ENCODE assay signal across 8 cellular contexts in the genomic region with DNA sequence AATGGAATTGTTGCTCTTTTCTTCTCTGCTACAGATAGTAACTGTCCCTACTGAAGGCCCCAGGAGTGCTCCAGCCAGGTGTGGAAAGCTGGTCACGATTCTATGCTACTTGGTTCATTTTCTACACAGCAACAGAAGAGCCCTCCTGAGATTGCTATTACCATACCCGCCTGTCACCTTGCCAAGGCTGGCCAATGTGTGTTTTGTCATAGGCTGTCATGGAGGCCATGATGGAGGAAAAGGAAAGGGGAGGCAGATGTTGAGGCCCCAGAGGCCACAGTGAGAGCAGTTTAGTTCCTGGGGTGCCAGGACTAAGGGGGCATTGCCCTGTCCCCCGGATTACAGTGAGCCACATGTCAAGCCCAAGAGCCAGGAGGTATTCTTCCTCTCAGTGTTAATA. TPM values are rescaled to one million over a fixed set of nuclear protein-coding genes. Genes with fewer than 3 reads are reported as not detected.
DNase-seq lines count a peak whose midpoint lies in the region; ATAC-seq and TF ChIP-seq lines count a peak whose summit lies in the region.

No MANE protein-coding gene starts in this region.

- no peaks in the 10 kb centered on the region for H3K27me3 Mint-ChIP-seq in CD4-positive, alpha-beta memory T cell
- peaks cover 2% of the 10 kb centered on the region for H3K27me3 Mint-ChIP-seq in endodermal cell (ENCODE audit: insufficient read depth)
- no peaks in the 10 kb centered on the region for H3K27me3 Mint-ChIP-seq in osteocyte (ENCODE audit: unreplicated experiment)

- H3K9me3 Mint-ChIP-seq in CD4-positive, alpha-beta memory T cell = no peaks in the 10 kb centered on the region
- H3K9me3 Mint-ChIP-seq in endodermal cell (no peaks in the 10 kb centered on the region), osteocyte (ENCODE audit: unreplicated experiment) (no peaks in the 10 kb centered on the region)

- H3K27ac Mint-ChIP-seq in CD4-positive, alpha-beta memory T cell = peak overlapping the region in 6 of 7 donors; percentile 48 to 100 (median 84)
- H3K27ac Mint-ChIP-seq in endodermal cell = no peak overlapping the region
- peak overlapping the region; percentile 12 for H3K27ac Mint-ChIP-seq in osteocyte (ENCODE audit: unreplicated experiment)

- TF ChIP-seq CTCF in OCI-LY3 (IDR thresholded peaks at IDR 0.05; ENCODE audit: low read depth, low read length) (no peak), endodermal cell (conservative IDR thresholded peaks at IDR 0.05) (no peak), osteocyte (IDR thresholded peaks at IDR 0.05) (no peak)

- H3K4me1 ChIP-seq in CD4-positive, alpha-beta memory T cell (ENCODE audit: insufficient read depth, low read length) = peaks cover 44% of the 10 kb centered on the region
- H3K4me1 ChIP-seq in OCI-LY3 (ENCODE audit: low read length) = peaks cover 10% of the 10 kb centered on the region
- H3K4me1 ChIP-seq in endodermal cell (ENCODE audit: control insufficient read depth, insufficient read depth, low read length) = peaks cover 8% of the 10 kb centered on the region

- POLR2A ChIA-PET in CD4-positive, alpha-beta memory T cell (lab: Charles Lee; ENCODE audit: partially characterized antibody) = interaction anchor here (0.7 to 10.9 kb wide), 11 partner anchors 9 to 260 kb away, joined by 4 to 240 read pairs (median 7); a partner anchor contains a TSS

- peak overlapping the region; percentile 97 to 100 (median 99) for H3K4me3 Mint-ChIP-seq in CD4-positive, alpha-beta memory T cell
- H3K4me3 Mint-ChIP-seq in endodermal cell (peak overlapping the region; percentile 90), osteocyte (ENCODE audit: unreplicated experiment) (peak overlapping the region; percentile 95)

- ATAC-seq in GM21723 (IDR thresholded peaks at IDR 0.05; ENCODE audit: unreplicated experiment) = no peak

- no peaks in the 10 kb centered on the region for H3K27me3 ChIP-seq in CD4-positive, alpha-beta memory T cell (ENCODE audit: insufficient read depth, low read length)
- H3K27me3 ChIP-seq in OCI-LY3 (ENCODE audit: low read depth, low read length) = no peaks in the 10 kb centered on the region
- no peaks in the 10 kb centered on the region for H3K27me3 ChIP-seq in endodermal cell (ENCODE audit: control insufficient read depth, insufficient read depth, low read length, poor library complexity, severe bottlenecking)

- peaks cover 13% of the 10 kb centered on the region for H3K36me3 ChIP-seq in CD4-positive, alpha-beta memory T cell (ENCODE audit: insufficient read depth, low read length)
- peaks cover 13% of the 10 kb centered on the region for H3K36me3 ChIP-seq in OCI-LY3 (replicated peaks; ENCODE audit: low read depth, low read length)
- peaks cover 30% of the 10 kb centered on the region for H3K36me3 ChIP-seq in endodermal cell (ENCODE audit: control insufficient read depth, insufficient read depth, low read length)

- H3K4me2 ChIP-seq in OCI-LY3 (ENCODE audit: low read length) = peak overlapping the region; percentile 79

- no peaks in the 10 kb centered on the region for H4K20me1 ChIP-seq in OCI-LY3 (ENCODE audit: insufficient read depth, low read length)

- CTCF ChIA-PET in CD4-positive, alpha-beta memory T cell (lab: Charles Lee; ENCODE audit: partially characterized antibody) = interaction anchor here (2.6 kb wide), 1 partner anchor 28 kb away, joined by 12 read pairs; a partner anchor contains a TSS

- H3K27ac ChIP-seq in CD4-positive, alpha-beta memory T cell (ENCODE audit: low read depth, low read length) = peak overlapping the region; percentile 94
- H3K27ac ChIP-seq in OCI-LY3 (ENCODE audit: low read length) (no peak overlapping the region), endodermal cell (ENCODE audit: low read depth, low read length) (no peak overlapping the region)

- H3K36me3 Mint-ChIP-seq in CD4-positive, alpha-beta memory T cell = peaks cover 33 to 56% of the 10 kb centered on the region in 2 donors
- H3K36me3 Mint-ChIP-seq in endodermal cell (ENCODE audit: low read depth) (peaks cover 9% of the 10 kb centered on the region), osteocyte (ENCODE audit: unreplicated experiment) (peaks cover 13% of the 10 kb centered on the region)

- H3K79me2 ChIP-seq in OCI-LY3 (ENCODE audit: low read length) = peaks cover 28% of the 10 kb centered on the region

- H3K9ac ChIP-seq in OCI-LY3 (ENCODE audit: low read length) (peak overlapping the region; percentile 92; the same call in 1 of the 2 replicates), endodermal cell (ENCODE audit: extremely low read depth, low read length, poor library complexity, severe bottlenecking) (no peak overlapping the region)

- H3K9me3 ChIP-seq in CD4-positive, alpha-beta memory T cell (ENCODE audit: control insufficient read depth in 1 of 2, low read length in 2 of 2) = no peaks in the 10 kb centered on the region
- H3K9me3 ChIP-seq in OCI-LY3 (ENCODE audit: insufficient read depth, low read length) = no peaks in the 10 kb centered on the region
- H3K9me3 ChIP-seq in endodermal cell (ENCODE audit: control insufficient read depth, low read length) = no peaks in the 10 kb centered on the region

- peaks cover 30 to 74% (median 56%) of the 10 kb centered on the region in 4 donors for H3K4me1 Mint-ChIP-seq in CD4-positive, alpha-beta memory T cell
- peaks cover 21% of the 10 kb centered on the region for H3K4me1 Mint-ChIP-seq in endodermal cell
- peaks cover 25% of the 10 kb centered on the region for H3K4me1 Mint-ChIP-seq in osteocyte (ENCODE audit: unreplicated experiment)

- DNase-seq in CD4-positive, alpha-beta memory T cell = no peak
- DNase-seq in endodermal cell = no peak
- no peak for DNase-seq in osteocyte (ENCODE audit: extremely low spot score, unreplicated experiment)
- no peak for DNase-seq in SW 1271 (lab: John Stamatoyannopoulos, UW)
- no peak for DNase-seq in T-helper 9 cell
- no peak for DNase-seq in stimulated activated CD8-positive, alpha-beta memory T cell treated with anti-CD3 and anti-CD28 coated beads, Interleukin-4, amount 100 ng/mL, for 48 hours

- 92 to 100% methylated on average over 1 to 3 of the region's 3 CpGs for WGBS in endodermal cell (ENCODE audit: insufficient coverage in 1 of 2, insufficient read length in 1 of 2), 2 experiments

- H3K4me3 ChIP-seq in CD4-positive, alpha-beta memory T cell (ENCODE audit: low read length in 2 of 2) = peak overlapping the region; percentile 64 to 81
- H3K4me3 ChIP-seq in OCI-LY3 (ENCODE audit: low read length) (peak overlapping the region; percentile 94), endodermal cell (ENCODE audit: low read length) (peak overlapping the region; percentile 92)

- H2AFZ ChIP-seq in OCI-LY3 (ENCODE audit: low read depth, low read length) = no peak overlapping the region

- intact Hi-C loops in CD4-positive, alpha-beta memory T cell (cut with micrococcal nuclease) = loop anchor here (2.0 kb wide), 1 partner anchor 53 kb away; no protein-coding TSS in a partner anchor

RNA-seq across cellular contexts. Expression of a gene that starts 1.0 kb away (rescaled TPM):
- total RNA-seq in CD4-positive, alpha-beta memory T cell = 10 to 100 TPM; 29.8 to 33.2 TPM
- 10 to 100 TPM; 10.1 to 11.2 TPM for polyA plus RNA-seq in CD4-positive, alpha-beta memory T cell
- total RNA-seq in endodermal cell = 10 to 100 TPM; 12.4 to 18.9 TPM
- polyA plus RNA-seq in endodermal cell (2013, experiment 1 of 2) = 19.1 TPM
- 19.3 TPM for polyA plus RNA-seq in endodermal cell (2013, experiment 2 of 2)
- total RNA-seq in osteocyte = 19.6 and 21.1 TPM in 2 replicates

RNA-seq across cellular contexts. Expression of a gene that starts 1.2 kb away (rescaled TPM):
- total RNA-seq in CD4-positive, alpha-beta memory T cell = 10 to 100 TPM; 33.0 to 33.4 TPM
- 10 to 100 TPM; 20.8 to 24.3 TPM for polyA plus RNA-seq in CD4-positive, alpha-beta memory T cell
- 10 to 100 TPM; 12.7 to 19.7 TPM for total RNA-seq in endodermal cell
- 11.9 TPM for polyA plus RNA-seq in endodermal cell (2013, experiment 1 of 2)
- polyA plus RNA-seq in endodermal cell (2013, experiment 2 of 2) = 12.8 TPM
- 34.1 and 38.8 TPM in 2 replicates for total RNA-seq in osteocyte

RNA-seq across cellular contexts. Expression of a gene that starts 27.7 kb away (rescaled TPM):
- 100 to 1,000 TPM; 188 to 195 TPM for total RNA-seq in CD4-positive, alpha-beta memory T cell
- 10 to 100 TPM; 29.8 to 54.7 TPM for polyA plus RNA-seq in CD4-positive, alpha-beta memory T cell
- 10 to 100 TPM; 58.6 to 67.0 TPM for total RNA-seq in endodermal cell
- polyA plus RNA-seq in endodermal cell (2013, experiment 1 of 2) = 46.4 TPM
- polyA plus RNA-seq in endodermal cell (2013, experiment 2 of 2) = 44.3 TPM
- total RNA-seq in osteocyte = 91.2 and 94.8 TPM in 2 replicates

RNA-seq across cellular contexts. Expression of a gene that starts 54.6 kb away (rescaled TPM):
- total RNA-seq in CD4-positive, alpha-beta memory T cell = 10 to 100 TPM; 25.6 to 38.5 TPM
- polyA plus RNA-seq in CD4-positive, alpha-beta memory T cell = 100 to 1,000 TPM; 113 to 136 TPM
- total RNA-seq in endodermal cell (100 to 1,000 TPM; 104 to 119 TPM), osteocyte (32.2 and 32.8 TPM in 2 replicates)
- 30.9 TPM for polyA plus RNA-seq in endodermal cell (2013, experiment 1 of 2)
- polyA plus RNA-seq in endodermal cell (2013, experiment 2 of 2) = 30.1 TPM
